ENCODE assay signal across 2 cellular contexts in genomic region chr22:20935780-20936539, GRCh38. TPM values are rescaled to one million over a fixed set of nuclear protein-coding genes. Genes with fewer than 3 reads are reported as not detected.
"Had no signal": no experiment of that assay in that cellular context is flagged by ENCODE, and none has a peak within 500 bp of the region (broad histone marks: within the 10 kb centered on the region; RNA-seq: fewer than 3 reads in every experiment).

No MANE protein-coding gene starts in this region.

RNA-seq across cellular contexts. Expression of gene AIFM3, which starts 31.1 kb away (rescaled TPM):
- total RNA-seq: lung microvascular endothelial cell, vagina had no signal
